15 cellular contexts compared by ENCODE assay signal in genomic region chr17:7081341-7082062, GRCh38. TPM values are rescaled to one million over a fixed set of nuclear protein-coding genes. Genes with fewer than 3 reads are reported as not detected.
DNase-seq lines count a peak whose midpoint lies in the region; ATAC-seq and TF ChIP-seq lines count a peak whose summit lies in the region.
"Had no signal": no experiment of that assay in that cellular context is flagged by ENCODE, and none has a peak within 500 bp of the region (broad histone marks: within the 10 kb centered on the region; RNA-seq: fewer than 3 reads in every experiment).

No MANE protein-coding gene starts in this region.

- DNase-seq in CD8-positive, alpha-beta T cell: peak in 6 of 7 experiments; percentile 8 to 53 (median 28)
- DNase-seq in H7 (peak; percentile 25), right lobe of liver (peak in 1 of 3 donors; percentile 28), mammary epithelial cell (no peak), sciatic nerve (ENCODE audit: low spot score) (no peak)
- DNase-seq in activated CD4-positive, alpha-beta memory T cell treated with anti-CD3 and anti-CD28 coated beads for 36 hours: peak; percentile 44
- no peak for DNase-seq in effector CD4-positive, alpha-beta T cell
- no peak for DNase-seq in stimulated activated CD4-positive, alpha-beta T cell treated with anti-CD3 and anti-CD28 coated beads, Interleukin-4, amount 100 ng/mL, for 4 hours
- DNase-seq: adrenal gland; DMS79; NCI-H226; stimulated activated CD4-positive, alpha-beta T cell treated with anti-CD3 and anti-CD28 coated beads, Interleukin-1b, Interleukin-23, amount 100 ng/mL, for 48 hours had no signal

- H3K4me3 Mint-ChIP-seq in CD8-positive, alpha-beta T cell: no peak overlapping the region
- H3K4me3 Mint-ChIP-seq in activated CD4-positive, alpha-beta memory T cell treated with anti-CD3 and anti-CD28 coated beads for 36 hours: no peak overlapping the region

- ATAC-seq in CD8-positive, alpha-beta T cell: peak; percentile 52
- ATAC-seq in right lobe of liver: peak; percentile 19 to 48 (median 36)
- no peak for ATAC-seq in sciatic nerve
- ATAC-seq: pancreas had no signal

- H3K4me1 ChIP-seq in CD8-positive, alpha-beta T cell (ENCODE audit: insufficient read depth, low read length): peaks cover 17% of the 10 kb centered on the region
- H3K4me1 ChIP-seq in right lobe of liver (peaks cover 0 to 2% (median 0%) of the 10 kb centered on the region in 4 donors), mammary epithelial cell (ENCODE audit: insufficient read depth, low read length) (peaks cover 7% of the 10 kb centered on the region)
- H3K4me1 ChIP-seq: adrenal gland, left ventricle myocardium inferior, pancreas had no signal

- in situ Hi-C loops in mammary epithelial cell (cut with MboI; ENCODE audit: low sequenced_read_pairs in 2 of 2): no loop called here

- no peak for TF ChIP-seq CTCF in CD8-positive, alpha-beta T cell (IDR thresholded peaks at IDR 0.05)
- TF ChIP-seq CTCF in right lobe of liver (IDR thresholded peaks at IDR 0.05) (no peak), mammary epithelial cell (conservative IDR thresholded peaks at IDR 0.05 in 1 of 2, IDR thresholded peaks at IDR 0.05 in 1 of 2; ENCODE audit: extremely low read depth in 1 of 2, insufficient read depth in 1 of 2, low read depth in 1 of 2, low read length in 2 of 2) (no peak)

- no peaks in the 10 kb centered on the region for H4K20me1 ChIP-seq in mammary epithelial cell (ENCODE audit: insufficient read depth, low read length)

- no peak overlapping the region for H2AFZ ChIP-seq in mammary epithelial cell (ENCODE audit: low read depth, low read length)

- POLR2A ChIA-PET in CD8-positive, alpha-beta T cell (lab: Charles Lee): interaction anchor here (0.7 kb wide), 1 partner anchor 158 kb away, joined by 3 read pairs; the partner anchor contains the start of gene PHF23
- POLR2A ChIA-PET in activated CD4-positive, alpha-beta memory T cell treated with anti-CD3 and anti-CD28 coated beads for 36 hours (lab: Charles Lee): interaction anchor here (0.9 kb wide), 1 partner anchor 17 kb away, joined by 3 read pairs; no protein-coding TSS in a partner anchor

- WGBS in right lobe of liver (ENCODE audit: insufficient coverage, low coverage, low lambda C conversion rate, missing lambda C conversion rate): 88% methylated on average over 13 of the region's 16 CpGs
- WGBS in mammary epithelial cell (ENCODE audit: low coverage, missing lambda C conversion rate): 68% methylated on average over 16 of the region's 16 CpGs

- H3K27me3 ChIP-seq in CD8-positive, alpha-beta T cell (ENCODE audit: insufficient read depth, low read length): no peaks in the 10 kb centered on the region
- H3K27me3 ChIP-seq in H7 (ENCODE audit: control insufficient read depth, insufficient read depth, low read length) (no peaks in the 10 kb centered on the region), right lobe of liver (no peaks in the 10 kb centered on the region), mammary epithelial cell (ENCODE audit: insufficient read depth, low read length) (no peaks in the 10 kb centered on the region)
- H3K27me3 ChIP-seq: adrenal gland, pancreas had no signal

- no peaks in the 10 kb centered on the region for H3K9me3 ChIP-seq in CD8-positive, alpha-beta T cell (ENCODE audit: low read length)
- H3K9me3 ChIP-seq in right lobe of liver (no peaks in the 10 kb centered on the region), mammary epithelial cell (replicated peaks; ENCODE audit: insufficient read depth, low read length) (no peaks in the 10 kb centered on the region)
- H3K9me3 ChIP-seq: adrenal gland, left ventricle myocardium inferior, pancreas had no signal

- no peak overlapping the region for H3K27ac ChIP-seq in CD8-positive, alpha-beta T cell (ENCODE audit: low read depth, low read length)
- H3K27ac ChIP-seq in right lobe of liver (no peak overlapping the region), mammary epithelial cell (ENCODE audit: insufficient read depth, low read depth, low read length) (no peak overlapping the region)
- H3K27ac ChIP-seq: adrenal gland, pancreas had no signal

- intact Hi-C loops in CD8-positive, alpha-beta T cell (cut with DNase I, micrococcal nuclease): no loop called here
- intact Hi-C loops in activated CD4-positive, alpha-beta memory T cell treated with anti-CD3 and anti-CD28 coated beads for 36 hours (cut with micrococcal nuclease): no loop called here
- intact Hi-C loops in right lobe of liver (cut with DNase I): no loop called here
- intact Hi-C loops in mammary epithelial cell (cut with micrococcal nuclease): no loop called here
- intact Hi-C loops in sciatic nerve (cut with DNase I): no loop called here

- CTCF ChIA-PET in CD8-positive, alpha-beta T cell (lab: Charles Lee): interaction anchor here (0.6 to 1.2 kb wide), 3 partner anchors 27 to 55 kb away, joined by 3 read pairs; no protein-coding TSS in a partner anchor
- CTCF ChIA-PET in activated CD4-positive, alpha-beta memory T cell treated with anti-CD3 and anti-CD28 coated beads for 36 hours (lab: Charles Lee): interaction anchor here (0.6 to 1.8 kb wide), 2 partner anchors 11 to 30 kb away, joined by 4 to 8 read pairs; no protein-coding TSS in a partner anchor
- CTCF ChIA-PET in mammary epithelial cell (lab: Charles Lee; ENCODE audit: low non-redundant PET): no interaction called here

- H3K9me3 Mint-ChIP-seq in CD8-positive, alpha-beta T cell: no peaks in the 10 kb centered on the region
- no peaks in the 10 kb centered on the region for H3K9me3 Mint-ChIP-seq in activated CD4-positive, alpha-beta memory T cell treated with anti-CD3 and anti-CD28 coated beads for 36 hours

- no TSS peak for BruUV-seq in mammary epithelial cell (replicated peaks; lab: Mats Ljungman, UMichigan)

- no peak overlapping the region for H3K4me2 ChIP-seq in mammary epithelial cell (ENCODE audit: insufficient read depth, low read depth, low read length)

- no peaks in the 10 kb centered on the region for H3K36me3 Mint-ChIP-seq in CD8-positive, alpha-beta T cell
- H3K36me3 Mint-ChIP-seq in activated CD4-positive, alpha-beta memory T cell treated with anti-CD3 and anti-CD28 coated beads for 36 hours: no peaks in the 10 kb centered on the region

- no peak overlapping the region for H3K9ac ChIP-seq in mammary epithelial cell (ENCODE audit: insufficient read depth, low read length)

- dilution Hi-C loops in mammary epithelial cell (cut with HindIII; ENCODE audit: low sequenced_read_pairs): no loop called here

- TF ChIP-seq POLR2A in right lobe of liver (IDR thresholded peaks at IDR 0.05): no peak

- H3K4me1 Mint-ChIP-seq in CD8-positive, alpha-beta T cell (ENCODE audit: low read depth): peaks cover 29% of the 10 kb centered on the region
- peaks cover 31% of the 10 kb centered on the region for H3K4me1 Mint-ChIP-seq in activated CD4-positive, alpha-beta memory T cell treated with anti-CD3 and anti-CD28 coated beads for 36 hours (ENCODE audit: low read depth)

- no peaks in the 10 kb centered on the region for H3K79me2 ChIP-seq in mammary epithelial cell (ENCODE audit: insufficient read depth, low read length)

- peaks cover 11% of the 10 kb centered on the region for H3K27me3 Mint-ChIP-seq in CD8-positive, alpha-beta T cell (ENCODE audit: low read depth)
- no peaks in the 10 kb centered on the region for H3K27me3 Mint-ChIP-seq in activated CD4-positive, alpha-beta memory T cell treated with anti-CD3 and anti-CD28 coated beads for 36 hours

- H3K36me3 ChIP-seq in CD8-positive, alpha-beta T cell (ENCODE audit: insufficient read depth, low read length): no peaks in the 10 kb centered on the region
- no peaks in the 10 kb centered on the region for H3K36me3 ChIP-seq in H7 (replicated peaks; ENCODE audit: control insufficient read depth, insufficient read depth, low read length)
- no peaks in the 10 kb centered on the region for H3K36me3 ChIP-seq in right lobe of liver
- H3K36me3 ChIP-seq in mammary epithelial cell (ENCODE audit: insufficient read depth, low read length): no peaks in the 10 kb centered on the region
- H3K36me3 ChIP-seq: adrenal gland, left ventricle myocardium inferior, pancreas had no signal

- H3K4me3 ChIP-seq in CD8-positive, alpha-beta T cell (ENCODE audit: low read depth, low read length): no peak overlapping the region
- H3K4me3 ChIP-seq in H7 (ENCODE audit: insufficient read depth, low read depth, low read length) (no peak overlapping the region), right lobe of liver (no peak overlapping the region), mammary epithelial cell (replicated peaks in 1 of 3; ENCODE audit: insufficient read depth in 1 of 3, low read depth in 2 of 3, low read length in 3 of 3) (no peak overlapping the region)
- H3K4me3 ChIP-seq: adrenal gland, left ventricle myocardium inferior, pancreas had no signal

- H3K27ac Mint-ChIP-seq in CD8-positive, alpha-beta T cell: no peak overlapping the region
- H3K27ac Mint-ChIP-seq in activated CD4-positive, alpha-beta memory T cell treated with anti-CD3 and anti-CD28 coated beads for 36 hours: no peak overlapping the region

RNA-seq across cellular contexts. Expression of gene CLEC10A, which starts 1.5 kb away (rescaled TPM):
- total RNA-seq in CD8-positive, alpha-beta T cell: not detected
- total RNA-seq in H7 (2014; rRNA removed; shearing (Covaris generic)): not detected in 2 replicates
- not detected for total RNA-seq in activated CD4-positive, alpha-beta memory T cell treated with anti-CD3 and anti-CD28 coated beads for 36 hours
- total RNA-seq in right lobe of liver (1 to 10 TPM in 4 of 6 experiments, under 1 TPM in 2; 0.77 to 2.6 (median 1.5) TPM), mammary epithelial cell (not detected), sciatic nerve (14.7 TPM)
- not detected for polyA plus RNA-seq in mammary epithelial cell
- not detected for polyA minus RNA-seq in mammary epithelial cell
- total RNA-seq: glomerular endothelial cell had no signal

RNA-seq across cellular contexts. Expression of gene ASGR2, which starts 33.1 kb away (rescaled TPM):
- not detected for total RNA-seq in CD8-positive, alpha-beta T cell
- not detected in 2 replicates for total RNA-seq in H7 (2014; rRNA removed; shearing (Covaris generic))
- not detected for total RNA-seq in activated CD4-positive, alpha-beta memory T cell treated with anti-CD3 and anti-CD28 coated beads for 36 hours
- total RNA-seq in right lobe of liver: 100 to 1,000 TPM; 412 to 553 (median 461) TPM
- total RNA-seq in mammary epithelial cell: not detected
- not detected for polyA plus RNA-seq in mammary epithelial cell
- not detected for polyA minus RNA-seq in mammary epithelial cell
- 1.1 TPM for total RNA-seq in sciatic nerve
- total RNA-seq: glomerular endothelial cell had no signal

RNA-seq across cellular contexts. Expression of gene SLC16A11, which starts 37.6 kb away (rescaled TPM):
- total RNA-seq in CD8-positive, alpha-beta T cell: 1 to 10 TPM; 1.2 to 1.3 TPM
- total RNA-seq in H7 (2014; rRNA removed; shearing (Covaris generic)): 0.24 and 0.37 TPM in 2 replicates
- total RNA-seq in activated CD4-positive, alpha-beta memory T cell treated with anti-CD3 and anti-CD28 coated beads for 36 hours: 1 to 10 TPM; 1.4 to 1.5 TPM
- total RNA-seq in right lobe of liver (10 to 100 TPM in 1 of 6 experiments, 1 to 10 TPM in 4, under 1 TPM in 1; 0.84 to 10.2 (median 2.4) TPM), mammary epithelial cell (not detected), sciatic nerve (0.89 TPM)
- not detected for polyA plus RNA-seq in mammary epithelial cell
- not detected for polyA minus RNA-seq in mammary epithelial cell

RNA-seq across cellular contexts. Expression of gene SLC16A13, which starts 45.7 kb away (rescaled TPM):
- total RNA-seq in CD8-positive, alpha-beta T cell: 1 to 10 TPM; 1.8 to 1.9 TPM
- 0.37 and 0.48 TPM in 2 replicates for total RNA-seq in H7 (2014; rRNA removed; shearing (Covaris generic))
- total RNA-seq in activated CD4-positive, alpha-beta memory T cell treated with anti-CD3 and anti-CD28 coated beads for 36 hours: 10 to 100 TPM; 10.4 to 10.7 TPM
- total RNA-seq in right lobe of liver (10 to 100 TPM; 14.7 to 66.4 (median 39.5) TPM), mammary epithelial cell (10 to 100 TPM in 1 of 2 donors, 1 to 10 TPM in 1; 2.7 to 11.9 TPM), sciatic nerve (1.8 TPM)
- polyA plus RNA-seq in mammary epithelial cell: 10.1 TPM
- 12.4 TPM for polyA minus RNA-seq in mammary epithelial cell

RNA-seq across cellular contexts. Expression of gene BCL6B, which starts 58.7 kb away (rescaled TPM):
- total RNA-seq in CD8-positive, alpha-beta T cell: not detected
- 4.9 and 8.3 TPM in 2 replicates for total RNA-seq in H7 (2014; rRNA removed; shearing (Covaris generic))
- 1 to 10 TPM in 1 of 2 experiments, under 1 TPM in 1; 0.53 to 1.3 TPM for total RNA-seq in activated CD4-positive, alpha-beta memory T cell treated with anti-CD3 and anti-CD28 coated beads for 36 hours
- total RNA-seq in right lobe of liver: 1 to 10 TPM in 5 of 6 experiments, under 1 TPM in 1; 0.71 to 3.5 (median 1.5) TPM
- total RNA-seq in mammary epithelial cell: not detected
- polyA plus RNA-seq in mammary epithelial cell: not detected
- polyA minus RNA-seq in mammary epithelial cell: not detected
- total RNA-seq in sciatic nerve: 24.5 TPM

Comparison
In these comparisons a context has a peak if more than half of its experiments do, and no peak if none do; other contexts are left out.
1. DNase-seq: peak in CD8-positive, alpha-beta T cell (6 of 7), H7 (single experiment) and activated CD4-positive, alpha-beta memory T cell treated with anti-CD3 and anti-CD28 coated beads for 36 hours (single experiment); none in effector CD4-positive, alpha-beta T cell (single experiment), mammary epithelial cell (single experiment), stimulated activated CD4-positive, alpha-beta T cell treated with anti-CD3 and anti-CD28 coated beads, Interleukin-4, amount 100 ng/mL, for 4 hours (0 of 2) and sciatic nerve (single experiment).
2. RNA of gene ASGR2, which starts 33.1 kb away (total RNA-seq): 412 to 553 TPM in right lobe of liver; 1.1 TPM in sciatic nerve (single experiment), not detected in H7, not detected in CD8-positive, alpha-beta T cell, not detected in activated CD4-positive, alpha-beta memory T cell treated with anti-CD3 and anti-CD28 coated beads for 36 hours and not detected in mammary epithelial cell; every median in the first group is over 100 times any median in the second.